8 cellular contexts compared by ENCODE assay signal in the genomic region with DNA sequence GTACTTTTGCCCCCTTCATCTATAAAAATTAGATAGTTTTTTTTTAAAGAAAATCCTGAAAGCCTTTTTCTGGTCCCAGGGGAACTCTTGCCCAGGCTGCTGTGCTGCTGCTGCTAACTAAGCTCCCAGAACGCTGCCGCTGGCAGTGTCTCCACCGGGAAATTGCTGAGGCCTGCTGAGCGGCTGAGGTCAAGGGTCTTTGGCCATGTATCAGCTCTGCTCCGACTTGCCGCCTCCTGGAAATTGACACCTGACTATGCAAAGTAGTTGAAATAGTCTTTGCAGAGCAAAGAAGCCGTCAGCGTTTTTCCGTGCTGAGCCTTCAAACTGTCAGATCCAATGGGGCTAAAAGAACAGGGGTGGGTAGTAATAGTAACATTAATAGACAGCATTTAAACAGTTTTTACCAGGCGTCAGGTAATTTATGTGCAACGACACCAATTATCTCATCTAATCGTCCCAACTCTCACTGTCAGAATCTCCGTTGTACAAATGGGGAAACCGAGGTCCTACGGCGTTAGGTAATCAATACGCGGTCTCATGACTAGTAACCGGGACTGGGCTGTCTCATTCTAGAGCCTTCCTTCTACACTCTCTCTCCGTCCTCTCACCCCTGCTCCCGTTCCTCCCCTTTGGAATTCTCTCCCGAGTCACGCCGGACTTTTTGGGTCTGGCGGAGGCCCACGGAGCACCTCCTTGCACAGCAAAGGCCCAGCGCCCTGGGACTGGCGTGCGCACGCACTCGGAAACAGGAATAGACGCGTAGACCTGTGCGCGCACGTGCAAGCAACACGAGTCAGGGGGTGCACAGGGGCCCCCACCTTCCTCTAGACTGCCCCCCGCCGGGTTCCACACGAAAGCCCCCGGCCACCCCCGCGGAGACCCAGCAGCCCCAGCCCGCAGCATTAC. TPM values are rescaled to one million over a fixed set of nuclear protein-coding genes. Genes with fewer than 3 reads are reported as not detected.
A peak's percentile ranks its signal among the peaks of the same experiment; 100 is the strongest.
DNase-seq lines count a peak whose midpoint lies in the region; ATAC-seq, FAIRE-seq and TF ChIP-seq lines count a peak whose summit lies in the region.

No MANE protein-coding gene starts in this region.

- H3K36me3 ChIP-seq in pancreas (no peaks in the 10 kb centered on the region), upper lobe of right lung (peaks cover 21% of the 10 kb centered on the region)

- peak overlapping the region; percentile 46 to 74 (median 65) for H3K4me3 ChIP-seq in pancreas
- peak overlapping the region; percentile 75 for H3K4me3 ChIP-seq in upper lobe of right lung

- H3K9me3 ChIP-seq in pancreas (no peaks in the 10 kb centered on the region), upper lobe of right lung (no peaks in the 10 kb centered on the region)

- H3K27me3 Mint-ChIP-seq in activated naive CD4-positive, alpha-beta T cell treated with anti-CD3 and anti-CD28 coated beads, Interleukin-2, amount 50 U/mL, for 24 hours = no peaks in the 10 kb centered on the region

- TF ChIP-seq CTCF in pancreas (IDR thresholded peaks at IDR 0.05) (no peak), upper lobe of right lung (IDR thresholded peaks at IDR 0.05) (no peak)

- H3K9me3 Mint-ChIP-seq in activated naive CD4-positive, alpha-beta T cell treated with anti-CD3 and anti-CD28 coated beads, Interleukin-2, amount 50 U/mL, for 24 hours = no peaks in the 10 kb centered on the region

- no peak for FAIRE-seq in pancreas (lab: Jason Lieb, UNC)

- H3K27me3 ChIP-seq in pancreas (no peaks in the 10 kb centered on the region), upper lobe of right lung (no peaks in the 10 kb centered on the region)

- H3K4me3 Mint-ChIP-seq in activated naive CD4-positive, alpha-beta T cell treated with anti-CD3 and anti-CD28 coated beads, Interleukin-2, amount 50 U/mL, for 24 hours = peak overlapping the region; percentile 100

- peak; percentile 61 for ATAC-seq in HG02938 (IDR thresholded peaks at IDR 0.05; ENCODE audit: unreplicated experiment)
- peak; percentile 73 for ATAC-seq in Right ventricle myocardium superior (ENCODE audit: poor library complexity)
- peak; percentile 55 to 73 (median 66) for ATAC-seq in pancreas
- peak; percentile 80 for ATAC-seq in upper lobe of right lung

- H3K27ac ChIP-seq in pancreas (peak overlapping the region; percentile 28 to 70 (median 63)), upper lobe of right lung (peak overlapping the region; percentile 79)

- 1 to 2% methylated on average over 44 of the region's 44 CpGs for WGBS in pancreas, 2 donors

- H3K4me1 Mint-ChIP-seq in activated naive CD4-positive, alpha-beta T cell treated with anti-CD3 and anti-CD28 coated beads, Interleukin-2, amount 50 U/mL, for 24 hours = peaks cover 37% of the 10 kb centered on the region

- peak overlapping the region; percentile 100 for H3K27ac Mint-ChIP-seq in activated naive CD4-positive, alpha-beta T cell treated with anti-CD3 and anti-CD28 coated beads, Interleukin-2, amount 50 U/mL, for 24 hours

- H3K36me3 Mint-ChIP-seq in activated naive CD4-positive, alpha-beta T cell treated with anti-CD3 and anti-CD28 coated beads, Interleukin-2, amount 50 U/mL, for 24 hours = peaks cover 7% of the 10 kb centered on the region

- DNase-seq in activated T-cell treated with anti-CD3 and anti-CD28 coated beads for 1 hour (ENCODE audit: low read depth) (peak; percentile 35), NOMO-1 treated with DMSO at 0.1 percent for 48 hours (lab: John Stamatoyannopoulos, UW; ENCODE audit: unreplicated experiment) (peak; percentile 45), Right ventricle myocardium superior (peak; percentile 82), pancreas (peak in 5 of 6 donors; percentile 38 to 70 (median 58)), upper lobe of right lung (peak; percentile 87)
- DNase-seq in activated T-cell treated with anti-CD3 and anti-CD28 coated beads, Interleukin-2, amount 50 U/mL, for 1 hour = no peak

- H3K4me1 ChIP-seq in pancreas (peaks cover 3 to 5% (median 3%) of the 10 kb centered on the region in 3 donors), upper lobe of right lung (peaks cover 24% of the 10 kb centered on the region)

- intact Hi-C loops in Right ventricle myocardium superior (cut with DNase I) = no loop called here
- intact Hi-C loops in pancreas (cut with DNase I) = no loop called here
- intact Hi-C loops in upper lobe of right lung (cut with DNase I) = no loop called here

RNA-seq across cellular contexts. Expression of gene QDPR, which starts 0.6 kb away (rescaled TPM):
- total RNA-seq in Right ventricle myocardium superior (51.0 TPM), pancreas (10 to 100 TPM; 11.4 to 20.6 (median 16.5) TPM), upper lobe of right lung (38.2 TPM)
- polyA plus RNA-seq in pancreas = 10 to 100 TPM; 14.9 to 56.8 TPM

RNA-seq across cellular contexts. Expression of gene CLRN2, which starts 3.7 kb away (rescaled TPM):
- total RNA-seq in Right ventricle myocardium superior = not detected
- not detected for total RNA-seq in pancreas
- not detected for polyA plus RNA-seq in pancreas
- total RNA-seq in upper lobe of right lung = not detected
